In genomic region chr16:28975158-28975603, GRCh38 we compare ENCODE assay signal across 8 cellular contexts. TPM values are rescaled to one million over a fixed set of nuclear protein-coding genes. Genes with fewer than 3 reads are reported as not detected.
DNase-seq lines count a peak whose midpoint lies in the region; ATAC-seq, FAIRE-seq and TF ChIP-seq lines count a peak whose summit lies in the region.

No MANE protein-coding gene starts in this region.

- H3K36me3 ChIP-seq in Peyer's patch (peaks cover 0 to 26% (median 0%) of the 10 kb centered on the region in 3 donors), esophagus muscularis mucosa (peaks cover 10 to 38% (median 30%) of the 10 kb centered on the region in 4 donors), pancreas (no peaks in the 10 kb centered on the region)

- no peak for TF ChIP-seq EP300 in esophagus muscularis mucosa (IDR thresholded peaks at IDR 0.05)

- TF ChIP-seq POLR2A in Peyer's patch (IDR thresholded peaks at IDR 0.05) (no peak), esophagus muscularis mucosa (IDR thresholded peaks at IDR 0.05; ENCODE audit: low read depth) (no peak)

- WGBS in esophagus muscularis mucosa, result 8% methylated on average over 23 of the region's 30 CpGs
- 5% methylated on average over 30 of the region's 30 CpGs for WGBS in pancreas, 2 donors

- DNase-seq in Peyer's patch (no peak), esophagus muscularis mucosa (ENCODE audit: extremely low spot score) (no peak), pancreas (peak in 2 of 6 donors; percentile 23 to 46), urothelium cell line (ENCODE audit: low spot score) (no peak), hippocampal formation (lab: John Stamatoyannopoulos, UW) (no peak)
- no peak for DNase-seq in activated CD4-positive, alpha-beta T cell treated with anti-CD3 and anti-CD28 coated beads for 48 hours

- peak overlapping the region; percentile 64 to 95 (median 70) for H3K4me3 ChIP-seq in Peyer's patch
- H3K4me3 ChIP-seq in esophagus muscularis mucosa, result peak overlapping the region; percentile 78 to 97 (median 90)
- H3K4me3 ChIP-seq in pancreas, result peak overlapping the region; percentile 90 to 99 (median 94)

- FAIRE-seq in pancreas (lab: Jason Lieb, UNC) (no peak), urothelium cell line (lab: Jason Lieb, UNC) (no peak)

- ATAC-seq in GM21526 (IDR thresholded peaks at IDR 0.05; ENCODE audit: low FRiP score, unreplicated experiment) (peak; percentile 11), pancreas (peak in 1 of 4 donors; percentile 4)

- peak overlapping the region; percentile 71 for H3K27ac ChIP-seq in 22Rv1
- H3K27ac ChIP-seq in Peyer's patch, result peak overlapping the region in 3 of 4 donors; percentile 60 to 67 (median 61)
- peak overlapping the region; percentile 78 to 86 (median 81) for H3K27ac ChIP-seq in esophagus muscularis mucosa (replicated peaks in 1 of 4)
- H3K27ac ChIP-seq in pancreas, result peak overlapping the region in 1 of 4 donors; percentile 30

- H3K9me3 ChIP-seq in Peyer's patch, result no peaks in the 10 kb centered on the region
- H3K9me3 ChIP-seq in esophagus muscularis mucosa, result no peaks in the 10 kb centered on the region
- no peaks in the 10 kb centered on the region for H3K9me3 ChIP-seq in pancreas

- H3K4me1 ChIP-seq in Peyer's patch, result peaks cover 0 to 17% (median 9%) of the 10 kb centered on the region in 4 donors
- H3K4me1 ChIP-seq in esophagus muscularis mucosa, result peaks cover 18 to 33% (median 23%) of the 10 kb centered on the region in 4 donors
- H3K4me1 ChIP-seq in pancreas, result peaks cover 0 to 9% (median 6%) of the 10 kb centered on the region in 3 donors

- intact Hi-C loops in esophagus muscularis mucosa (cut with DNase I), result no loop called here
- intact Hi-C loops in pancreas (cut with DNase I), result no loop called here

- no peaks in the 10 kb centered on the region for H3K27me3 ChIP-seq in Peyer's patch
- no peaks in the 10 kb centered on the region for H3K27me3 ChIP-seq in esophagus muscularis mucosa
- H3K27me3 ChIP-seq in pancreas, result no peaks in the 10 kb centered on the region

- no peak for TF ChIP-seq CTCF in 22Rv1 (IDR thresholded peaks at IDR 0.05)
- TF ChIP-seq CTCF in Peyer's patch (IDR thresholded peaks at IDR 0.05), result no peak
- no peak for TF ChIP-seq CTCF in esophagus muscularis mucosa (IDR thresholded peaks at IDR 0.05)
- TF ChIP-seq CTCF in pancreas (IDR thresholded peaks at IDR 0.05), result no peak

RNA-seq across cellular contexts. Expression of gene SPNS1, which starts 0.6 kb away (rescaled TPM):
- 10 to 100 TPM; 30.5 to 49.7 (median 36.3) TPM for total RNA-seq in Peyer's patch
- total RNA-seq in esophagus muscularis mucosa, result 10 to 100 TPM; 12.9 to 36.0 (median 21.8) TPM
- 10 to 100 TPM; 12.6 to 20.4 (median 14.4) TPM for total RNA-seq in pancreas
- polyA plus RNA-seq in pancreas, result 10 to 100 TPM; 51.2 to 57.6 TPM

RNA-seq across cellular contexts. Expression of gene LAT, which starts 9.7 kb away (rescaled TPM):
- total RNA-seq in Peyer's patch, result 10 to 100 TPM; 10.5 to 52.0 (median 15.9) TPM
- 1 to 10 TPM; 3.1 to 6.5 (median 6.2) TPM for total RNA-seq in esophagus muscularis mucosa
- 1 to 10 TPM; 1.9 to 3.4 (median 2.2) TPM for total RNA-seq in pancreas
- polyA plus RNA-seq in pancreas, result 10 to 100 TPM; 25.3 to 26.0 TPM

RNA-seq across cellular contexts. Expression of gene NFATC2IP, which starts 24.4 kb away (rescaled TPM):
- total RNA-seq in Peyer's patch, result 10 to 100 TPM; 53.8 to 86.5 (median 79.6) TPM
- 10 to 100 TPM; 15.6 to 30.3 (median 20.3) TPM for total RNA-seq in esophagus muscularis mucosa
- total RNA-seq in pancreas, result 10 to 100 TPM in 4 of 6 donors, 1 to 10 TPM in 2; 9.2 to 19.3 (median 11.8) TPM
- 10 to 100 TPM; 20.6 to 22.0 TPM for polyA plus RNA-seq in pancreas

RNA-seq across cellular contexts. Expression of gene CD19, which starts 43.4 kb away (rescaled TPM):
- 10 to 100 TPM in 1 of 4 donors, 1 to 10 TPM in 1, not detected in 2; 6.3 to 85.8 TPM for total RNA-seq in Peyer's patch
- total RNA-seq in esophagus muscularis mucosa, result under 1 TPM in 1 of 4 donors, not detected in 3; 0.66 TPM
- total RNA-seq in pancreas, result under 1 TPM in 3 of 6 donors, not detected in 3; 0.09 to 0.15 (median 0.09) TPM
- polyA plus RNA-seq in pancreas, result under 1 TPM in 1 of 2 donors, not detected in 1; 0.08 TPM

RNA-seq across cellular contexts. Expression of gene RABEP2, which starts 50.1 kb away (rescaled TPM):
- total RNA-seq in Peyer's patch (100 to 1,000 TPM in 3 of 4 donors, 10 to 100 TPM in 1; 70.6 to 394 (median 120) TPM), esophagus muscularis mucosa (10 to 100 TPM; 15.0 to 27.2 (median 16.7) TPM), pancreas (10 to 100 TPM; 11.5 to 16.9 (median 13.7) TPM)
- polyA plus RNA-seq in pancreas, result 10 to 100 TPM; 34.0 to 66.1 TPM
